In the genomic region with DNA sequence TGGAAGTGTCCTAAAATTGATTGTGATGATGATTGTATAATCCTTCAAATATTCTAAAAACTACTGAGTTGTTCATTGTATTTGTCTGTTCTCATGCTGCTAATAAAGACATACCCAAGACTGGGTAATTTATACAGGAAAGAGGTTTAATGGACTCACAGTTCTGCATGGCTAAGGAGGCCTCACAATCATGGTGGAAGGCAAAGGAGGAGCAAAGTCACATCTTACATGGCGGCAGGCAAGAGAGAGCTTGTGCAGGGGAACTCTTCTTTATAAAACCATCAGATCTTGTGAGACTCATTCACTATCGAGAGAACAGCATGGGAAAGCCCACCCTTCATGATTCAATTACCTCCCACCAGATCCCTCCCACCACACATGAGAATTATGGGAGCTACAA, we compare ENCODE assay signal across 1 cellular context. TPM values are rescaled to one million over a fixed set of nuclear protein-coding genes. Genes with fewer than 3 reads are reported as not detected.
"Had no signal": no experiment of that assay in that cellular context is flagged by ENCODE, and none has a peak within 500 bp of the region (broad histone marks: within the 10 kb centered on the region; RNA-seq: fewer than 3 reads in every experiment).

No MANE protein-coding gene starts in this region.

RNA-seq across cellular contexts. Expression of a gene that starts 27.2 kb away (rescaled TPM):
- total RNA-seq: natural killer cell treated with Interleukin-12 subunit alpha and Interleukin-12 subunit beta and Interleukin-15 and Interleukin-18, amount 100 ng/mL, for 72 hours had no signal
